8 cellular contexts compared by ENCODE assay signal in genomic region chr17:42460371-42460770, GRCh38. TPM values are rescaled to one million over a fixed set of nuclear protein-coding genes. Genes with fewer than 3 reads are reported as not detected.
DNase-seq lines count a peak whose midpoint lies in the region; ATAC-seq and TF ChIP-seq lines count a peak whose summit lies in the region.

No MANE protein-coding gene starts in this region.

- H3K4me1 ChIP-seq in ascending aorta = peaks cover 4 to 24% of the 10 kb centered on the region in 2 donors
- H3K4me1 ChIP-seq in mesodermal cell (ENCODE audit: control insufficient read depth, insufficient read depth, low read length, poor library complexity, severe bottlenecking) = peaks cover 10% of the 10 kb centered on the region
- peaks cover 0 to 27% (median 13%) of the 10 kb centered on the region in 4 donors for H3K4me1 ChIP-seq in tibial artery

- H3K4me3 ChIP-seq in ascending aorta (peak overlapping the region; percentile 76 to 90), mesodermal cell (ENCODE audit: extremely low read depth, insufficient read depth, low read length, poor library complexity, severe bottlenecking) (peak overlapping the region; percentile 84), tibial artery (peak overlapping the region; percentile 57 to 62)

- peaks cover 39% of the 10 kb centered on the region for H3K4me1 Mint-ChIP-seq in activated naive CD4-positive, alpha-beta T cell treated with anti-CD3 and anti-CD28 coated beads for 36 hours (ENCODE audit: low read depth)

- H3K36me3 ChIP-seq in ascending aorta = peaks cover 16 to 18% of the 10 kb centered on the region in 2 donors
- H3K36me3 ChIP-seq in mesodermal cell (ENCODE audit: control insufficient read depth, insufficient read depth, low read length) = peaks cover 29% of the 10 kb centered on the region
- peaks cover 5 to 28% (median 10%) of the 10 kb centered on the region in 3 donors for H3K36me3 ChIP-seq in tibial artery

- H3K4me3 Mint-ChIP-seq in activated naive CD4-positive, alpha-beta T cell treated with anti-CD3 and anti-CD28 coated beads for 36 hours = peak overlapping the region; percentile 89

- WGBS in mesodermal cell (ENCODE audit: insufficient coverage in 2 of 2), 2 experiments = 100% methylated on average over 1 of the region's 1 CpG

- no peak for DNase-seq in activated naive CD4-positive, alpha-beta T cell treated with anti-CD3 and anti-CD28 coated beads for 36 hours
- no peak for DNase-seq in activated naive CD4-positive, alpha-beta T cell treated with anti-CD3 and anti-CD28 coated beads, Interleukin-2, amount 50 U/mL, for 72 hours (ENCODE audit: low spot score in 2 of 2)
- DNase-seq in ascending aorta (ENCODE audit: low spot score in 2 of 2) (no peak), tibial artery (no peak), germinal center (ENCODE audit: low spot score) (no peak), GM10248 (ENCODE audit: extremely low spot score) (no peak)
- no peak for DNase-seq in stimulated activated naive CD4-positive, alpha-beta T cell treated with Interleukin-2 at 50 U/mL for 16 hours (lab: John Stamatoyannopoulos, UW)

- peaks cover 6% of the 10 kb centered on the region for H3K36me3 Mint-ChIP-seq in activated naive CD4-positive, alpha-beta T cell treated with anti-CD3 and anti-CD28 coated beads for 36 hours (ENCODE audit: low read depth)
- peaks cover 0 to 5% of the 10 kb centered on the region in 2 donors for H3K36me3 Mint-ChIP-seq in activated naive CD4-positive, alpha-beta T cell treated with anti-CD3 and anti-CD28 coated beads, Interleukin-2, amount 50 U/mL, for 72 hours

- no peaks in the 10 kb centered on the region for H3K27me3 ChIP-seq in ascending aorta
- no peaks in the 10 kb centered on the region for H3K27me3 ChIP-seq in tibial artery

- ATAC-seq in activated naive CD4-positive, alpha-beta T cell treated with anti-CD3 and anti-CD28 coated beads, Interleukin-2, amount 50 U/mL, for 72 hours = no peak

- intact Hi-C loops in activated naive CD4-positive, alpha-beta T cell treated with anti-CD3 and anti-CD28 coated beads for 36 hours (cut with micrococcal nuclease) = no loop called here
- intact Hi-C loops in ascending aorta (cut with DNase I) = no loop called here
- intact Hi-C loops in tibial artery (cut with DNase I; ENCODE audit: low total_unique reads) = no loop called here

- H3K27ac ChIP-seq in ascending aorta (peak overlapping the region; percentile 92 to 98), mesodermal cell (ENCODE audit: low read depth, low read length, severe bottlenecking) (peak overlapping the region; percentile 64), tibial artery (peak overlapping the region; percentile 85 to 87)

- no peaks in the 10 kb centered on the region for H3K9me3 Mint-ChIP-seq in activated naive CD4-positive, alpha-beta T cell treated with anti-CD3 and anti-CD28 coated beads for 36 hours
- no peaks in the 10 kb centered on the region for H3K9me3 Mint-ChIP-seq in activated naive CD4-positive, alpha-beta T cell treated with anti-CD3 and anti-CD28 coated beads, Interleukin-2, amount 50 U/mL, for 72 hours

- H3K27ac Mint-ChIP-seq in activated naive CD4-positive, alpha-beta T cell treated with anti-CD3 and anti-CD28 coated beads for 36 hours = no peak overlapping the region
- H3K27ac Mint-ChIP-seq in activated naive CD4-positive, alpha-beta T cell treated with anti-CD3 and anti-CD28 coated beads, Interleukin-2, amount 50 U/mL, for 72 hours = no peak overlapping the region

- CTCF ChIA-PET in activated naive CD4-positive, alpha-beta T cell treated with anti-CD3 and anti-CD28 coated beads for 36 hours (lab: Charles Lee) = interaction anchor here (0.8 to 1.2 kb wide), 3 partner anchors 10 to 341 kb away, joined by 3 read pairs; no protein-coding TSS in a partner anchor
- CTCF ChIA-PET in GM10248 (lab: Yijun Ruan, JAX) = interaction anchor here (0.8 to 1.9 kb wide), 8 partner anchors 9 to 150 kb away, joined by 3 to 8 read pairs (median 4); no protein-coding TSS in a partner anchor

- TF ChIP-seq CTCF in ascending aorta (IDR thresholded peaks at IDR 0.05) (no peak), tibial artery (IDR thresholded peaks at IDR 0.05) (no peak), GM10248 (IDR thresholded peaks at IDR 0.05; ENCODE audit: control extremely low read depth, extremely low read depth, low read depth, missing control alignments) (no peak)

- H3K9me3 ChIP-seq in ascending aorta (no peaks in the 10 kb centered on the region), mesodermal cell (ENCODE audit: control insufficient read depth, low read length) (no peaks in the 10 kb centered on the region), tibial artery (no peaks in the 10 kb centered on the region)

- POLR2A ChIA-PET in GM10248 (lab: Yijun Ruan, JAX) = interaction anchor here (1.3 kb wide), 1 partner anchor 17 kb away, joined by 3 read pairs; no protein-coding TSS in a partner anchor

- no peaks in the 10 kb centered on the region for H3K27me3 Mint-ChIP-seq in activated naive CD4-positive, alpha-beta T cell treated with anti-CD3 and anti-CD28 coated beads for 36 hours (ENCODE audit: low read depth)

RNA-seq across cellular contexts. Expression of gene ATP6V0A1, which starts 1.7 kb away (rescaled TPM):
- 10 to 100 TPM in 1 of 2 experiments, 1 to 10 TPM in 1; 9.9 to 10.3 TPM for total RNA-seq in activated naive CD4-positive, alpha-beta T cell treated with anti-CD3 and anti-CD28 coated beads for 36 hours
- 10 to 100 TPM; 14.9 to 25.5 TPM for total RNA-seq in activated naive CD4-positive, alpha-beta T cell treated with anti-CD3 and anti-CD28 coated beads, Interleukin-2, amount 50 U/mL, for 72 hours
- 59.0 TPM for total RNA-seq in ascending aorta
- 32.3 TPM for polyA plus RNA-seq in mesodermal cell (2013, experiment 1 of 2)
- 23.9 TPM for polyA plus RNA-seq in mesodermal cell (2013, experiment 2 of 2)

RNA-seq across cellular contexts. Expression of gene CAVIN1, which starts 37.3 kb away (rescaled TPM):
- under 1 TPM; 0.64 to 0.67 TPM for total RNA-seq in activated naive CD4-positive, alpha-beta T cell treated with anti-CD3 and anti-CD28 coated beads for 36 hours
- 1 to 10 TPM in 1 of 2 donors, under 1 TPM in 1; 0.11 to 9.4 TPM for total RNA-seq in activated naive CD4-positive, alpha-beta T cell treated with anti-CD3 and anti-CD28 coated beads, Interleukin-2, amount 50 U/mL, for 72 hours
- 548 TPM for total RNA-seq in ascending aorta
- 138 TPM for polyA plus RNA-seq in mesodermal cell (2013, experiment 1 of 2)
- polyA plus RNA-seq in mesodermal cell (2013, experiment 2 of 2) = 99.8 TPM

Comparison
In these comparisons a context has a peak if more than half of its experiments do, and no peak if none do; other contexts are left out.
1. RNA of gene CAVIN1, which starts 37.3 kb away (total RNA-seq): 548 TPM in ascending aorta (single experiment); 0.11 to 9.4 TPM in activated naive CD4-positive, alpha-beta T cell treated with anti-CD3 and anti-CD28 coated beads, Interleukin-2, amount 50 U/mL, for 72 hours and 0.64 to 0.67 TPM in activated naive CD4-positive, alpha-beta T cell treated with anti-CD3 and anti-CD28 coated beads for 36 hours; every median in the first group is over 10 times any median in the second.
2. Peak in every context shown above with its lines, with median percentiles within 50 percentile points of each other: H3K27ac ChIP-seq and H3K4me3 ChIP-seq.